Comparison of ENCODE assay signal across 1 cellular context in genomic region chr4:1870578-1871443, GRCh38.
TF ChIP-seq lines count a peak whose summit lies in the region.

NSD2 (plus strand) TSS chr4:1871393; CDS start chr4:1900655, 29,262 bp downstream.

TF ChIP-seq in HepG2, 621 proteins besides CTCF, POLR2A, EP300 and RAD21 (continued from another document):
- TF ChIP-seq ZHX2 (IDR thresholded peaks at IDR 0.05; ENCODE audit: low read depth) (no peak), ZHX2 (CRISPR knock-in tag; IDR thresholded peaks at IDR 0.05; ENCODE audit: borderline replicate concordance) (peak; percentile 94), JUN (CRISPR knock-in tag; IDR thresholded peaks at IDR 0.05) (no peak), TAF1 (CRISPR knock-in tag; IDR thresholded peaks at IDR 0.05) (peak; percentile 81), ZBTB44 (CRISPR knock-in tag; IDR thresholded peaks at IDR 0.05) (no peak), KLF9 (CRISPR knock-in tag; IDR thresholded peaks at IDR 0.05; ENCODE audit: low read depth) (0 out of 2 replicates have a peak, but pooled peaks have one; percentile 57), NFKBIZ (CRISPR knock-in tag; IDR thresholded peaks at IDR 0.05) (no peak), ZBTB8A (CRISPR knock-in tag; IDR thresholded peaks at IDR 0.05; ENCODE audit: borderline replicate concordance, low read depth) (peak; percentile 76; the same call in 1 of the 2 replicates), CREBL2 (CRISPR knock-in tag; IDR thresholded peaks at IDR 0.05; ENCODE audit: borderline replicate concordance) (peak; percentile 78), SETDB1 (CRISPR knock-in tag; IDR thresholded peaks at IDR 0.05; ENCODE audit: borderline replicate concordance) (no peak), EHMT2 (IDR thresholded peaks at IDR 0.05; ENCODE audit: borderline replicate concordance, low read depth, low read length) (no peak), ZNF577 (CRISPR knock-in tag; IDR thresholded peaks at IDR 0.05; ENCODE audit: borderline replicate concordance, low read depth) (no peak), EED (CRISPR knock-in tag; IDR thresholded peaks at IDR 0.05) (peak; percentile 95; the same call in 1 of the 2 replicates), ZSCAN25 (CRISPR knock-in tag; IDR thresholded peaks at IDR 0.05) (no peak; the same call in 1 of the 2 replicates), DPF2 (CRISPR knock-in tag; IDR thresholded peaks at IDR 0.05; ENCODE audit: borderline replicate concordance, low read depth) (no peak), RXRA (CRISPR knock-in tag; IDR thresholded peaks at IDR 0.05) (0 out of 2 replicates have a peak, but pooled peaks have one; percentile 42), MED8 (CRISPR knock-in tag; IDR thresholded peaks at IDR 0.05; ENCODE audit: insufficient replicate concordance) (peak; percentile 39), ZNF251 (CRISPR knock-in tag; IDR thresholded peaks at IDR 0.05) (no peak), NPAS2 (CRISPR knock-in tag; IDR thresholded peaks at IDR 0.05; ENCODE audit: borderline replicate concordance) (no peak), ZNF383 (CRISPR knock-in tag; IDR thresholded peaks at IDR 0.05; ENCODE audit: borderline replicate concordance) (no peak), CBX2 (IDR thresholded peaks at IDR 0.05; ENCODE audit: low read depth, low read length) (no peak), CBX2 (CRISPR knock-in tag; IDR thresholded peaks at IDR 0.05; ENCODE audit: low read depth) (no peak), PAXIP1 (CRISPR knock-in tag; conservative IDR thresholded peaks at IDR 0.05) (0 out of 2 replicates have a peak, but pooled peaks have one; percentile 20), ELK4 (CRISPR knock-in tag; IDR thresholded peaks at IDR 0.05; ENCODE audit: borderline replicate concordance) (no peak), DNMT1 (CRISPR knock-in tag; IDR thresholded peaks at IDR 0.05) (no peak), TFE3 (CRISPR knock-in tag; IDR thresholded peaks at IDR 0.05) (0 out of 2 replicates have a peak, but pooled peaks have one; percentile 44), BCL3 (CRISPR knock-in tag; IDR thresholded peaks at IDR 0.05) (peak; percentile 66; the same call in 1 of the 2 replicates), ZFX (CRISPR knock-in tag; IDR thresholded peaks at IDR 0.05; ENCODE audit: low read depth) (peak; percentile 80), E2F5 (CRISPR knock-in tag; conservative IDR thresholded peaks at IDR 0.05) (peak; percentile 91), ZNF660 (CRISPR knock-in tag; IDR thresholded peaks at IDR 0.05; ENCODE audit: borderline replicate concordance, low read depth) (no peak), ZNF609 (CRISPR knock-in tag; IDR thresholded peaks at IDR 0.05; ENCODE audit: borderline replicate concordance) (no peak), ZNF605 (CRISPR knock-in tag; IDR thresholded peaks at IDR 0.05) (no peak), RBM39 (IDR thresholded peaks at IDR 0.05; ENCODE audit: low read depth, low read length, poor library complexity, severe bottlenecking) (no peak), ZFP36 (IDR thresholded peaks at IDR 0.05; ENCODE audit: borderline replicate concordance, low read depth, low read length, partially characterized antibody) (no peak), ZNF468 (CRISPR knock-in tag; IDR thresholded peaks at IDR 0.05) (0 out of 2 replicates have a peak, but pooled peaks have one; percentile 80), CENPX (CRISPR knock-in tag; IDR thresholded peaks at IDR 0.05) (no peak), ZNF572 (CRISPR knock-in tag; IDR thresholded peaks at IDR 0.05) (no peak), ZNF816 (CRISPR knock-in tag; IDR thresholded peaks at IDR 0.05; ENCODE audit: borderline replicate concordance) (peak; percentile 40; the same call in 1 of the 2 replicates)
TF ChIP-seq in HepG2: peak in this region for 265.
